Comparison of ENCODE assay signal across 15 cellular contexts in genomic region chr12:103774977-103775560, GRCh38.
DNase-seq lines count a peak whose midpoint lies in the region; ATAC-seq, FAIRE-seq and TF ChIP-seq lines count a peak whose summit lies in the region.
"Had no signal": no experiment of that assay in that cellular context is flagged by ENCODE, and none has a peak within 500 bp of the region (broad histone marks: within the 10 kb centered on the region; RNA-seq: fewer than 3 reads in every experiment).

No MANE protein-coding gene starts in this region.

- H3K36me3 ChIP-seq in GM23338 (ENCODE audit: insufficient read depth) (no peaks in the 10 kb centered on the region), Panc1 (ENCODE audit: control insufficient read depth, insufficient read depth, low read length) (peaks cover 11% of the 10 kb centered on the region), endothelial cell of umbilical vein (ENCODE audit: control insufficient read depth in 2 of 2, extremely low read depth in 1 of 2, insufficient read depth in 2 of 2, low read length in 2 of 2) (no peaks in the 10 kb centered on the region), pancreas (peaks cover 0 to 11% (median 0%) of the 10 kb centered on the region in 3 donors)

- H3K79me2 ChIP-seq in GM23338 (replicated peaks; ENCODE audit: insufficient read depth) (no peaks in the 10 kb centered on the region), endothelial cell of umbilical vein (ENCODE audit: control insufficient read depth, insufficient read depth, low read length) (no peaks in the 10 kb centered on the region)

- H3K9me3 ChIP-seq in Panc1 (ENCODE audit: control insufficient read depth, insufficient read depth, low read depth, low read length), result no peaks in the 10 kb centered on the region
- no peaks in the 10 kb centered on the region for H3K9me3 ChIP-seq in endothelial cell of umbilical vein (replicated peaks; ENCODE audit: control insufficient read depth, insufficient read depth, low read length)
- H3K9me3 ChIP-seq in pancreas, result no peaks in the 10 kb centered on the region
- H3K9me3 ChIP-seq: BLaER1, HAP-1 had no signal

- BruUV-seq in Panc1 (replicated peaks; lab: Mats Ljungman, UMichigan) (TSS peak; percentile 45), endothelial cell of umbilical vein (replicated peaks; lab: Mats Ljungman, UMichigan) (no TSS peak)

- DNase-seq in GM23338 (ENCODE audit: low spot score), result no peak
- no peak for DNase-seq in Panc1 (ENCODE audit: low read depth, low spot score)
- no peak for DNase-seq in endothelial cell of umbilical vein (ENCODE audit: low read depth, low spot score)
- DNase-seq in pancreas, result peak in 2 of 6 donors; percentile 23 to 29
- DNase-seq in ureter (ENCODE audit: low spot score), result no peak
- DNase-seq: 8988T; CD4-positive, alpha-beta memory T cell; DMS153; DMS79; GDM1 had no signal

- no peak overlapping the region for H3K27ac ChIP-seq in GM23338 (ENCODE audit: low read depth)
- H3K27ac ChIP-seq in Panc1 (ENCODE audit: low read length), result no peak overlapping the region
- H3K27ac ChIP-seq in endothelial cell of umbilical vein (ENCODE audit: insufficient read depth, low read depth, low read length), result no peak overlapping the region
- H3K27ac ChIP-seq in pancreas, result no peak overlapping the region
- H3K27ac ChIP-seq: BLaER1 had no signal

- H4K20me1 ChIP-seq in GM23338 (replicated peaks; ENCODE audit: insufficient read depth) (no peaks in the 10 kb centered on the region; the same call in 1 of the 2 replicates), endothelial cell of umbilical vein (replicated peaks; ENCODE audit: control insufficient read depth, extremely low read depth, insufficient read depth, low read length) (no peaks in the 10 kb centered on the region)
- H4K20me1 ChIP-seq: BLaER1 had no signal

- dilution Hi-C loops in endothelial cell of umbilical vein (cut with MboI; ENCODE audit: extremely low pct_ligation_motif_present, low sequenced_read_pairs), result no loop called here

- no peak overlapping the region for H3K4me2 ChIP-seq in GM23338
- no peak overlapping the region for H3K4me2 ChIP-seq in endothelial cell of umbilical vein (ENCODE audit: insufficient read depth, low read length)
- H3K4me2 ChIP-seq: BLaER1 had no signal

- peaks cover 40% of the 10 kb centered on the region for H3K36me3 Mint-ChIP-seq in GM23338 (ENCODE audit: low read depth)

- CTCF ChIA-PET in Panc1 (lab: Charles Lee) (no interaction called here), endothelial cell of umbilical vein (lab: Charles Lee) (interaction anchor here (6.3 kb wide), 1 partner anchor 94 kb away, joined by 165 read pairs; no protein-coding TSS in a partner anchor)

- in situ Hi-C loops in Panc1 (cut with HindIII; ENCODE audit: low pct_unique_long_range_greater_than_20kb, low sequenced_read_pairs), result no loop called here

- no peak for ATAC-seq in GM23338
- no peak for ATAC-seq in Panc1
- ATAC-seq in pancreas, result peak in 3 of 4 donors; percentile 40 to 69 (median 68)
- no peak for ATAC-seq in GM19467 (IDR thresholded peaks at IDR 0.05; ENCODE audit: unreplicated experiment)
- ATAC-seq in HG02798 (IDR thresholded peaks at IDR 0.05; ENCODE audit: poor library complexity, unreplicated experiment), result no peak

- no peak overlapping the region for H2AFZ ChIP-seq in GM23338
- H2AFZ ChIP-seq in endothelial cell of umbilical vein (ENCODE audit: low read depth, low read length), result no peak overlapping the region

- no peak overlapping the region for H3K9ac ChIP-seq in endothelial cell of umbilical vein (replicated peaks; ENCODE audit: extremely low read depth, insufficient read depth, low read length)
- H3K9ac ChIP-seq: BLaER1 had no signal

- no peaks in the 10 kb centered on the region for H3F3A ChIP-seq in GM23338 (replicated peaks; ENCODE audit: low read depth)

- 36 to 38% methylated on average over 10 of the region's 10 CpGs for WGBS in pancreas, 2 donors

- TF ChIP-seq POLR2A in endothelial cell of umbilical vein (IDR thresholded peaks at IDR 0.05; ENCODE audit: low read depth, low read length), result no peak

- no peak overlapping the region for H3K4me3 Mint-ChIP-seq in GM23338
- H3K4me3 Mint-ChIP-seq: CD14-positive monocyte; CD4-positive, alpha-beta memory T cell had no signal

- H3K27me3 ChIP-seq in GM23338 (ENCODE audit: insufficient read depth), result no peaks in the 10 kb centered on the region
- H3K27me3 ChIP-seq in Panc1 (ENCODE audit: control insufficient read depth, insufficient read depth, low read length), result no peaks in the 10 kb centered on the region
- no peaks in the 10 kb centered on the region for H3K27me3 ChIP-seq in endothelial cell of umbilical vein (ENCODE audit: control insufficient read depth in 2 of 2, insufficient read depth in 2 of 2, low read length in 2 of 2)
- no peaks in the 10 kb centered on the region for H3K27me3 ChIP-seq in pancreas
- H3K27me3 ChIP-seq: BLaER1 had no signal

- no peaks in the 10 kb centered on the region for H3K9me2 ChIP-seq in GM23338 (ENCODE audit: insufficient read depth)

- no peaks in the 10 kb centered on the region for H3K9me3 Mint-ChIP-seq in GM23338
- H3K9me3 Mint-ChIP-seq: CD14-positive monocyte; CD4-positive, alpha-beta memory T cell had no signal

- TF ChIP-seq CTCF in GM23338 (conservative IDR thresholded peaks at IDR 0.05; ENCODE audit: low read depth in 2 of 2) (no peak), Panc1 (IDR thresholded peaks at IDR 0.05) (no peak), endothelial cell of umbilical vein (IDR thresholded peaks at IDR 0.05; ENCODE audit: extremely low read depth in 1 of 2, insufficient read depth in 1 of 2, low read depth in 1 of 2, low read length in 2 of 2) (no peak), pancreas (IDR thresholded peaks at IDR 0.05) (no peak)

- H3K27me3 Mint-ChIP-seq in GM23338 (ENCODE audit: insufficient read depth, low read depth, poor library complexity), result peaks cover 2% of the 10 kb centered on the region
- H3K27me3 Mint-ChIP-seq: CD4-positive, alpha-beta memory T cell had no signal

- intact Hi-C loops in Panc1 (cut with micrococcal nuclease; ENCODE audit: unreplicated experiment), result loop anchor here (5.0 kb wide), 1 partner anchor 97 kb away; no protein-coding TSS in a partner anchor
- intact Hi-C loops in endothelial cell of umbilical vein (cut with micrococcal nuclease), result no loop called here
- intact Hi-C loops in pancreas (cut with DNase I), result no loop called here

- peaks cover 5% of the 10 kb centered on the region; the same call in 2 of the 3 replicates for H3K4me1 Mint-ChIP-seq in GM23338
- H3K4me1 Mint-ChIP-seq: CD14-positive monocyte; CD4-positive, alpha-beta memory T cell had no signal

- peak; percentile 35 for FAIRE-seq in endothelial cell of umbilical vein (lab: Jason Lieb, UNC)
- no peak for FAIRE-seq in pancreas (lab: Jason Lieb, UNC)

- POLR2A ChIA-PET in Panc1 (lab: Charles Lee), result interaction anchor here (0.6 kb wide), 1 partner anchor 14 kb away, joined by 8 read pairs; no protein-coding TSS in a partner anchor
- POLR2A ChIA-PET in endothelial cell of umbilical vein (lab: Charles Lee), result no interaction called here

- H3K4me1 ChIP-seq in GM23338 (ENCODE audit: insufficient read depth) (no peaks in the 10 kb centered on the region), Panc1 (ENCODE audit: control insufficient read depth, insufficient read depth, low read length) (no peaks in the 10 kb centered on the region), endothelial cell of umbilical vein (ENCODE audit: control insufficient read depth, extremely low read depth, insufficient read depth, low read length) (no peaks in the 10 kb centered on the region), pancreas (peaks cover 0 to 6% (median 6%) of the 10 kb centered on the region in 3 donors)
- H3K4me1 ChIP-seq: BLaER1, HAP-1 had no signal

- H3K27ac Mint-ChIP-seq in GM23338, result peak overlapping the region; percentile 72; the same call in 1 of the 2 replicates
- H3K27ac Mint-ChIP-seq: CD14-positive monocyte had no signal

- H3K9me1 ChIP-seq in endothelial cell of umbilical vein (replicated peaks; ENCODE audit: control insufficient read depth, extremely low read depth, insufficient read depth, low read length), result no peaks in the 10 kb centered on the region

- H3K4me3 ChIP-seq in GM23338, result no peak overlapping the region
- no peak overlapping the region for H3K4me3 ChIP-seq in Panc1 (ENCODE audit: low read depth in 2 of 2, low read length in 2 of 2)
- no peak overlapping the region for H3K4me3 ChIP-seq in endothelial cell of umbilical vein (replicated peaks in 1 of 3; ENCODE audit: insufficient read depth in 1 of 3, low read depth in 1 of 3, low read length in 3 of 3)
- no peak overlapping the region for H3K4me3 ChIP-seq in pancreas
- H3K4me3 ChIP-seq: BLaER1, HAP-1 had no signal

TF ChIP-seq in GM23338, 12 proteins besides CTCF, POLR2A, EP300 and RAD21 (continues in another document):
- no peak for TF ChIP-seq ZNF331 (CRISPR knock-in tag; IDR thresholded peaks at IDR 0.05; ENCODE audit: low read depth)
- TF ChIP-seq ZNF114 (CRISPR knock-in tag; IDR thresholded peaks at IDR 0.05), result no peak
- no peak for TF ChIP-seq JUNB (IDR thresholded peaks at IDR 0.05; ENCODE audit: unreplicated experiment)
- TF ChIP-seq NANOG (IDR thresholded peaks at IDR 0.05; ENCODE audit: borderline replicate concordance), result no peak
- no peak for TF ChIP-seq EZH2 (IDR thresholded peaks at IDR 0.05; ENCODE audit: low read depth, unreplicated experiment)
- TF ChIP-seq POLR2AphosphoS5 (IDR thresholded peaks at IDR 0.05; ENCODE audit: low read depth), result no peak

TF ChIP-seq in endothelial cell of umbilical vein, 7 proteins besides CTCF, POLR2A, EP300 and RAD21:
- TF ChIP-seq MYC (IDR thresholded peaks at IDR 0.05; ENCODE audit: low read depth, low read length), result no peak
- no peak for TF ChIP-seq POLR2AphosphoS5 (IDR thresholded peaks at IDR 0.05; ENCODE audit: insufficient read depth, low read depth, low read length)
- no peak for TF ChIP-seq FOS (IDR thresholded peaks at IDR 0.05; ENCODE audit: borderline replicate concordance, insufficient read depth, low read length)
- no peak for TF ChIP-seq JUN (IDR thresholded peaks at IDR 0.05; ENCODE audit: borderline replicate concordance, insufficient read depth, insufficient read length, low read depth)
- no peak for TF ChIP-seq GATA2 (IDR thresholded peaks at IDR 0.05; ENCODE audit: insufficient read depth, insufficient read length, low read depth, low read length)
- TF ChIP-seq MAX (IDR thresholded peaks at IDR 0.05; ENCODE audit: insufficient read depth, insufficient read length), result no peak
- TF ChIP-seq EZH2 (IDR thresholded peaks at IDR 0.05; ENCODE audit: borderline replicate concordance, low read depth, low read length, severe bottlenecking), result no peak

Comparison
In these comparisons a context has a peak if more than half of its experiments do, and no peak if none do; other contexts are left out.
1. ATAC-seq: peak in pancreas (3 of 4); none in GM23338 (single experiment), Panc1 (single experiment), GM19467 (single experiment) and HG02798 (single experiment).